Comparison of ENCODE assay signal across 10 cellular contexts in genomic region chr2:55283083-55283482, GRCh38. TPM values are rescaled to one million over a fixed set of nuclear protein-coding genes. Genes with fewer than 3 reads are reported as not detected.
DNase-seq lines count a peak whose midpoint lies in the region; ATAC-seq and TF ChIP-seq lines count a peak whose summit lies in the region.
"Had no signal": no experiment of that assay in that cellular context is flagged by ENCODE, and none has a peak within 500 bp of the region (broad histone marks: within the 10 kb centered on the region; RNA-seq: fewer than 3 reads in every experiment).

No MANE protein-coding gene starts in this region.

- H3K27me3 ChIP-seq in RWPE2 (ENCODE audit: insufficient read depth, poor library complexity, severe bottlenecking): no peaks in the 10 kb centered on the region
- H3K27me3 ChIP-seq in esophagus squamous epithelium: no peaks in the 10 kb centered on the region

- H3K27ac Mint-ChIP-seq in activated T-cell treated with anti-CD3 and anti-CD28 coated beads, Interleukin-2, amount 50 U/mL, for 24 hours: peak overlapping the region; percentile 31
- peak overlapping the region; percentile 96 for H3K27ac Mint-ChIP-seq in stimulated activated memory B cell treated with anti-CD40 and anti-IgM and Interleukin-4, amounts not matched to agents 10 μg/mL and 1 μg/mL and 100 μg/mL, for 72 hours

- no peak for ATAC-seq in RWPE2 (ENCODE audit: low read depth)
- ATAC-seq in stimulated activated memory B cell treated with anti-CD40 and anti-IgM and Interleukin-4, amounts not matched to agents 10 μg/mL and 1 μg/mL and 100 μg/mL, for 72 hours: no peak
- no peak for ATAC-seq in GM19397 (IDR thresholded peaks at IDR 0.05; ENCODE audit: unreplicated experiment)

- peaks cover 10% of the 10 kb centered on the region for H3K36me3 Mint-ChIP-seq in activated T-cell treated with anti-CD3 and anti-CD28 coated beads, Interleukin-2, amount 50 U/mL, for 24 hours (ENCODE audit: low read depth)
- no peaks in the 10 kb centered on the region for H3K36me3 Mint-ChIP-seq in stimulated activated memory B cell treated with anti-CD40 and anti-IgM and Interleukin-4, amounts not matched to agents 10 μg/mL and 1 μg/mL and 100 μg/mL, for 72 hours

- DNase-seq in activated T-cell treated with anti-CD3 and anti-CD28 coated beads, Interleukin-2, amount 50 U/mL, for 24 hours: no peak
- no peak for DNase-seq in activated T-cell treated with anti-CD3 and anti-CD28 coated beads, Interleukin-2, amount 50 U/mL, for 48 hours
- DNase-seq in RWPE2 (ENCODE audit: low spot score) (no peak), esophagus squamous epithelium (lab: John Stamatoyannopoulos, UW) (no peak), A172 (ENCODE audit: low spot score) (no peak), UCSD-AML1 (lab: John Stamatoyannopoulos, UW; ENCODE audit: unreplicated experiment) (no peak)
- DNase-seq: activated CD4-positive, CD25-positive, alpha-beta regulatory T cell; NCI-H1105 had no signal

- H3K4me3 ChIP-seq in RWPE2 (ENCODE audit: severe bottlenecking) (no peak overlapping the region), esophagus squamous epithelium (peak overlapping the region in 3 of 4 donors; percentile 78 to 81 (median 80))

- TF ChIP-seq POLR2A in esophagus squamous epithelium (IDR thresholded peaks at IDR 0.05): no peak

- H3K27me3 Mint-ChIP-seq in activated T-cell treated with anti-CD3 and anti-CD28 coated beads, Interleukin-2, amount 50 U/mL, for 24 hours: no peaks in the 10 kb centered on the region
- no peaks in the 10 kb centered on the region for H3K27me3 Mint-ChIP-seq in stimulated activated memory B cell treated with anti-CD40 and anti-IgM and Interleukin-4, amounts not matched to agents 10 μg/mL and 1 μg/mL and 100 μg/mL, for 72 hours

- peak overlapping the region; percentile 58 for H3K27ac ChIP-seq in RWPE2 (ENCODE audit: poor library complexity, severe bottlenecking)
- H3K27ac ChIP-seq in esophagus squamous epithelium: peak overlapping the region in 1 of 4 donors; percentile 93

- H3K4me1 ChIP-seq in RWPE2 (ENCODE audit: insufficient read depth, poor library complexity, severe bottlenecking) (peaks cover 10% of the 10 kb centered on the region), esophagus squamous epithelium (peaks cover 6 to 35% (median 7%) of the 10 kb centered on the region in 3 donors)

- H3K4me3 Mint-ChIP-seq in activated T-cell treated with anti-CD3 and anti-CD28 coated beads, Interleukin-2, amount 50 U/mL, for 24 hours: peak overlapping the region; percentile 86
- H3K4me3 Mint-ChIP-seq in stimulated activated memory B cell treated with anti-CD40 and anti-IgM and Interleukin-4, amounts not matched to agents 10 μg/mL and 1 μg/mL and 100 μg/mL, for 72 hours: peak overlapping the region; percentile 24

- WGBS in esophagus squamous epithelium, 2 donors: 91 to 96% methylated on average over 6 to 12 of the region's 12 CpGs

- no peaks in the 10 kb centered on the region for H3K9me3 Mint-ChIP-seq in activated T-cell treated with anti-CD3 and anti-CD28 coated beads, Interleukin-2, amount 50 U/mL, for 24 hours
- H3K9me3 Mint-ChIP-seq in stimulated activated memory B cell treated with anti-CD40 and anti-IgM and Interleukin-4, amounts not matched to agents 10 μg/mL and 1 μg/mL and 100 μg/mL, for 72 hours: no peaks in the 10 kb centered on the region

- no peak for TF ChIP-seq CTCF in RWPE2 (IDR thresholded peaks at IDR 0.05; ENCODE audit: poor library complexity, severe bottlenecking)
- no peak for TF ChIP-seq CTCF in esophagus squamous epithelium (IDR thresholded peaks at IDR 0.05)

- intact Hi-C loops in esophagus squamous epithelium (cut with DNase I): no loop called here

- peaks cover 35% of the 10 kb centered on the region for H3K4me1 Mint-ChIP-seq in activated T-cell treated with anti-CD3 and anti-CD28 coated beads, Interleukin-2, amount 50 U/mL, for 24 hours (ENCODE audit: low read depth)
- H3K4me1 Mint-ChIP-seq in stimulated activated memory B cell treated with anti-CD40 and anti-IgM and Interleukin-4, amounts not matched to agents 10 μg/mL and 1 μg/mL and 100 μg/mL, for 72 hours: peaks cover 24% of the 10 kb centered on the region

- H3K9me3 ChIP-seq in RWPE2 (ENCODE audit: severe bottlenecking) (no peaks in the 10 kb centered on the region), esophagus squamous epithelium (no peaks in the 10 kb centered on the region)

- H3K36me3 ChIP-seq in RWPE2 (ENCODE audit: low read depth) (peaks cover 16% of the 10 kb centered on the region), esophagus squamous epithelium (no peaks in the 10 kb centered on the region)

RNA-seq across cellular contexts. Expression of gene MTIF2, which starts 14.1 kb away (rescaled TPM):
- total RNA-seq in esophagus squamous epithelium: 10 to 100 TPM; 13.8 to 28.9 (median 24.4) TPM
- 48.9 and 63.9 TPM in 2 replicates for total RNA-seq in A172 (2014; rRNA removed; shearing (Covaris generic))

RNA-seq across cellular contexts. Expression of gene RPS27A, which starts 50.6 kb away (rescaled TPM):
- 1,000 to 10,000 TPM in 3 of 4 donors, 100 to 1,000 TPM in 1; 594 to 2,863 (median 1,992) TPM for total RNA-seq in esophagus squamous epithelium
- 1,013 and 1,849 TPM in 2 replicates for total RNA-seq in A172 (2014; rRNA removed; shearing (Covaris generic))

RNA-seq across cellular contexts. Expression of gene CLHC1, which starts 51.0 kb away (rescaled TPM):
- total RNA-seq in esophagus squamous epithelium: 10 to 100 TPM in 2 of 4 donors, 1 to 10 TPM in 2; 2.3 to 12.5 (median 9.3) TPM
- total RNA-seq in A172 (2014; rRNA removed; shearing (Covaris generic)): 7.2 and 16.2 TPM in 2 replicates
